In the genomic region with DNA sequence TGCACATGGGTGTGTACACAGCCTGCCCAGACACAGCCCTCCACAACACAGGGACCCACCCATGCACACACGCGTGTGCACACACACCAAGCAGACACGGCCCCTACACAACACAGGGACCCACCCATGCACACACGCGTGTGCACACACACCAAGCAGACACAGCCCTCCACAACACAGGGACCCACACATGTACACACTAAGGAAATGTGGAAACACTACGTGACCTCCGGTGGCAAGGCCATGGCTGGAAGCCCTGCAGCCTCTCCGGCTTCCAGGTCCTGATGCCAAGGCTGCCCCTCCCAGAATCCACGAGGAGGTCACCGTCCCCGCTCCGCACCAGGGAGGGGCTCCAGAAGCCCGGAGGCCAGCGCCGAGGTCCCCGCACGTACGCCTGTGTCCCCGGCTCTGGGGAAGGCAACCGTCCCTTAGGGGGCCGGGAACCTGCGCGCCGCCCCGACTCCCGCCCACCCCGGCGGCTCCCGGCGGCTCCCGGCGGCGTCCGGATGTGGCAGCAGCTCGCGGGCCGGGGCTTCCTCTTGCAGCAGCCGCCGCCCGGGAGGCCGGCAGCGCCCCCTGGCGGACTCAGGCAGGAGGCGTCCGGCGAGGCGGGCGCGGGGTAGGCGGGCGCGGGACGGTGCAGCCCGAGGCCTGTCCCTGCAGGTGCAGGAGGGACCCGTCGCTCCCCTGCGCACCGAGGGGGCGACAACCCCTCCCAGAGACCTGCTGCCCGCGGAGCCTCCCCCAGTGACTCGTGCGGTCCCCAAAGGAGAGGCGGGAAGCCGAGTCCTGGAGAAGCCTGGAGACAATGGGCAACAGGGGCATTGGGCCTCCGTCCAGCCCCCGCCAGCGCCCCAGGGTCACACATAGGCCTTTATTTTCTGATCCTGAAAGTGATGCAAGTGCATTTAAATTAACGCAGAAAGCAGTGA, we compare ENCODE assay signal across 8 cellular contexts. TPM values are rescaled to one million over a fixed set of nuclear protein-coding genes. Genes with fewer than 3 reads are reported as not detected.
DNase-seq lines count a peak whose midpoint lies in the region; ATAC-seq and TF ChIP-seq lines count a peak whose summit lies in the region.

No MANE protein-coding gene starts in this region.

- H2AFZ ChIP-seq in OCI-LY3 (ENCODE audit: low read depth, low read length), result peak overlapping the region; percentile 99

- H4K20me1 ChIP-seq in OCI-LY3 (ENCODE audit: insufficient read depth, low read length), result no peaks in the 10 kb centered on the region

- H3K4me2 ChIP-seq in OCI-LY3 (ENCODE audit: low read length), result peak overlapping the region; percentile 97

- no peak for TF ChIP-seq POLR2A in esophagus muscularis mucosa (IDR thresholded peaks at IDR 0.05; ENCODE audit: low read depth)

- 4% methylated on average over 18 of the region's 69 CpGs for WGBS in esophagus muscularis mucosa

- H3K4me1 ChIP-seq in OCI-LY3 (ENCODE audit: low read length) (peaks cover 9% of the 10 kb centered on the region; the same call in 1 of the 2 replicates), esophagus muscularis mucosa (peaks cover 14 to 26% (median 17%) of the 10 kb centered on the region in 4 donors)

- H3K9ac ChIP-seq in OCI-LY3 (ENCODE audit: low read length), result peak overlapping the region; percentile 75

- no peaks in the 10 kb centered on the region for H3K79me2 ChIP-seq in OCI-LY3 (ENCODE audit: low read length)

- in situ Hi-C loops in Caki2 (cut with HindIII; ENCODE audit: low pct_unique_long_range_greater_than_20kb, low sequenced_read_pairs), result no loop called here

- H3K4me3 ChIP-seq in HL-60 (replicated peaks; ENCODE audit: insufficient read depth, low read length) (peak overlapping the region; percentile 64), OCI-LY3 (ENCODE audit: low read length) (peak overlapping the region; percentile 93), esophagus muscularis mucosa (peak overlapping the region; percentile 70 to 87 (median 79))

- DNase-seq in Caki2 (ENCODE audit: low read depth) (peak; percentile 68), HL-60 (ENCODE audit: low read depth in 1 of 2, low spot score in 1 of 2) (peak in 1 of 2 experiments; percentile 78), activated T-cell treated with anti-CD3 and anti-CD28 coated beads for 4 hours (peak; percentile 73), esophagus muscularis mucosa (ENCODE audit: extremely low spot score) (no peak), myocyte (ENCODE audit: low read depth) (peak; percentile 80)
- DNase-seq in stimulated activated CD8-positive, alpha-beta memory T cell treated with anti-CD3 and anti-CD28 coated beads, Interleukin-7, amount 100 ng/mL, for 4 hours (ENCODE audit: low read depth in 2 of 2), result peak; percentile 50 to 68

- intact Hi-C loops in esophagus muscularis mucosa (cut with DNase I), result loop anchor here (2.0 to 10.0 kb wide), 3 partner anchors 99 to 451 kb away; a partner anchor contains a TSS

- H3K27me3 ChIP-seq in HL-60 (ENCODE audit: insufficient read depth, poor library complexity, severe bottlenecking), result no peaks in the 10 kb centered on the region
- no peaks in the 10 kb centered on the region for H3K27me3 ChIP-seq in OCI-LY3 (ENCODE audit: low read depth, low read length)
- no peaks in the 10 kb centered on the region for H3K27me3 ChIP-seq in esophagus muscularis mucosa

- ATAC-seq in GM19468 (IDR thresholded peaks at IDR 0.05; ENCODE audit: extremely low read depth, unreplicated experiment), result peak; percentile 55

- H3K27ac ChIP-seq in HL-60 (replicated peaks), result no peak overlapping the region
- no peak overlapping the region for H3K27ac ChIP-seq in OCI-LY3 (ENCODE audit: low read length)
- peak overlapping the region; percentile 30 to 67 (median 59) for H3K27ac ChIP-seq in esophagus muscularis mucosa (replicated peaks in 1 of 4)

- H3K9me3 ChIP-seq in OCI-LY3 (ENCODE audit: insufficient read depth, low read length) (no peaks in the 10 kb centered on the region), esophagus muscularis mucosa (no peaks in the 10 kb centered on the region)

- H3K36me3 ChIP-seq in OCI-LY3 (replicated peaks; ENCODE audit: low read depth, low read length), result no peaks in the 10 kb centered on the region
- no peaks in the 10 kb centered on the region for H3K36me3 ChIP-seq in esophagus muscularis mucosa

- no peak for TF ChIP-seq EP300 in esophagus muscularis mucosa (IDR thresholded peaks at IDR 0.05)

- TF ChIP-seq CTCF in HL-60 (IDR thresholded peaks at IDR 0.05; ENCODE audit: insufficient read depth, low read length) (peak; percentile 14), OCI-LY3 (IDR thresholded peaks at IDR 0.05; ENCODE audit: low read depth, low read length) (peak; percentile 73), esophagus muscularis mucosa (IDR thresholded peaks at IDR 0.05) (peak; percentile 91 to 99 (median 98))

RNA-seq across cellular contexts. Expression of a gene that starts 29.9 kb away (rescaled TPM):
- total RNA-seq in Caki2 (2014; rRNA removed; shearing (Covaris generic); ENCODE audit: low replicate concordance), result 3.5 and 12.9 TPM in 2 replicates
- total RNA-seq in esophagus muscularis mucosa (10 to 100 TPM in 2 of 4 donors, 1 to 10 TPM in 2; 6.4 to 11.7 (median 8.7) TPM), myocyte (not detected in 2 replicates)
- 0.44 TPM for polyA plus RNA-seq in myocyte (2012)

RNA-seq across cellular contexts. Expression of a gene that starts 59.5 kb away (rescaled TPM):
- 21.4 and 28.4 TPM in 2 replicates for total RNA-seq in Caki2 (2014; rRNA removed; shearing (Covaris generic); ENCODE audit: low replicate concordance)
- total RNA-seq in esophagus muscularis mucosa (10 to 100 TPM in 2 of 4 donors, 1 to 10 TPM in 2; 6.9 to 26.2 (median 11.0) TPM), myocyte (6.6 and 8.4 TPM in 2 replicates)
- polyA plus RNA-seq in myocyte (2012), result 6.8 TPM

Comparison
In these comparisons a context has a peak if more than half of its experiments do, and no peak if none do; other contexts are left out.
1. H3K27ac ChIP-seq: peak in esophagus muscularis mucosa (4 of 4); none in HL-60 (single experiment) and OCI-LY3 (single experiment).
2. CTCF ChIP-seq: peak in every context shown above with its lines; median percentile 98 in esophagus muscularis mucosa; 73 in OCI-LY3; 14 in HL-60.
3. Peak in every context shown above with its lines, with median percentiles within 50 percentile points of each other: H3K4me3 ChIP-seq.